In genomic region chr10:99548041-99548530, GRCh38 we compare ENCODE assay signal across 8 cellular contexts. TPM values are rescaled to one million over a fixed set of nuclear protein-coding genes. Genes with fewer than 3 reads are reported as not detected.
DNase-seq lines count a peak whose midpoint lies in the region; ATAC-seq and TF ChIP-seq lines count a peak whose summit lies in the region.

No MANE protein-coding gene starts in this region.

- H4K20me1 ChIP-seq in GM23248 (ENCODE audit: insufficient read depth): no peaks in the 10 kb centered on the region

- H3K9me3 ChIP-seq in GM23248 (ENCODE audit: low read depth): no peaks in the 10 kb centered on the region

- no peak overlapping the region for H3K9ac ChIP-seq in GM23248

- H3K36me3 ChIP-seq in GM23248 (ENCODE audit: low read depth): no peaks in the 10 kb centered on the region

- in situ Hi-C loops in GM23248 (cut with MboI) (no loop called here), SK-MEL-5 (cut with HindIII; ENCODE audit: low pct_unique_long_range_greater_than_20kb, low sequenced_read_pairs) (no loop called here)

- no peak overlapping the region for H3K4me3 ChIP-seq in GM23248

- peak; percentile 50 for DNase-seq in GM23248
- peak; percentile 72 for DNase-seq in SK-MEL-5 (ENCODE audit: low read depth, low spot score)
- DNase-seq in left lobe of liver (ENCODE audit: low spot score): no peak
- no peak for DNase-seq in omental fat pad (ENCODE audit: low spot score)
- no peak for DNase-seq in NCI-H1436 treated with DMSO at 0.1 percent for 48 hours (lab: John Stamatoyannopoulos, UW)
- no peak for DNase-seq in NCI-H2171 (lab: John Stamatoyannopoulos, UW)

- H3K4me1 ChIP-seq in GM23248 (ENCODE audit: insufficient read depth): no peaks in the 10 kb centered on the region

- H3K27me3 ChIP-seq in GM23248 (replicated peaks; ENCODE audit: insufficient read depth): peaks cover 61% of the 10 kb centered on the region

- no peaks in the 10 kb centered on the region for H3F3A ChIP-seq in GM23248 (ENCODE audit: insufficient read depth)

- no peaks in the 10 kb centered on the region for H3K9me2 ChIP-seq in GM23248 (ENCODE audit: insufficient read depth)

- ATAC-seq in left lobe of liver (peak; percentile 92), GM21576 (IDR thresholded peaks at IDR 0.05; ENCODE audit: unreplicated experiment) (no peak), omental fat pad (ENCODE audit: low FRiP score) (no peak)

- no peaks in the 10 kb centered on the region for H3K79me2 ChIP-seq in GM23248 (ENCODE audit: insufficient read depth)

- WGBS in GM23248 (ENCODE audit: low coverage in 1 of 2, low lambda C conversion rate in 2 of 2, missing lambda C conversion rate in 2 of 2), 2 experiments: 28 to 38% methylated on average over 2 of the region's 2 CpGs

- TF ChIP-seq CTCF in C4-2B (conservative IDR thresholded peaks at IDR 0.05): peak; percentile 39
- TF ChIP-seq CTCF in omental fat pad (IDR thresholded peaks at IDR 0.05): no peak

- no peak overlapping the region for H2AFZ ChIP-seq in GM23248

- H3K4me2 ChIP-seq in GM23248 (ENCODE audit: unreplicated experiment): no peak overlapping the region

- H3K27ac ChIP-seq in C4-2B: no peak overlapping the region
- H3K27ac ChIP-seq in GM23248: no peak overlapping the region

RNA-seq across cellular contexts. Expression of gene NKX2-3, which starts 15.3 kb away (rescaled TPM):
- not detected in 2 replicates for total RNA-seq in GM23248 (2014; rRNA removed; shearing (Covaris generic))
- not detected in 2 replicates for polyA plus RNA-seq in GM23248 (2016; fragmentation: Nextera tagmentation; extraction: Ambion mirVana)
- total RNA-seq in SK-MEL-5 (2014; rRNA removed; shearing (Covaris generic)): 0.19 and 0.24 TPM in 2 replicates
- 0.06 and 0.17 TPM in 2 replicates for polyA plus RNA-seq in SK-MEL-5 (2015; cell fraction: cytosol; rRNA removed)
- polyA plus RNA-seq in SK-MEL-5 (2015; cell fraction: nucleus; rRNA removed): 0.35 TPM in 1 of 2 replicates, not detected in the other
- total RNA-seq in left lobe of liver (0.08 TPM), omental fat pad (10 to 100 TPM in 1 of 4 donors, 1 to 10 TPM in 1, under 1 TPM in 2; 0.36 to 15.4 (median 0.87) TPM)

Comparison
In these comparisons a context has a peak if more than half of its experiments do, and no peak if none do; other contexts are left out.
1. DNase-seq: peak in GM23248 (single experiment) and SK-MEL-5 (single experiment); none in left lobe of liver (single experiment), omental fat pad (single experiment), NCI-H1436 treated with DMSO at 0.1 percent for 48 hours (single experiment) and NCI-H2171 (single experiment).